In genomic region chr1:7475691-7476090, GRCh38 we compare ENCODE assay signal across 19 cellular contexts.
DNase-seq lines count a peak whose midpoint lies in the region; ATAC-seq and TF ChIP-seq lines count a peak whose summit lies in the region.
"Had no signal": no experiment of that assay in that cellular context is flagged by ENCODE, and none has a peak within 500 bp of the region (broad histone marks: within the 10 kb centered on the region; RNA-seq: fewer than 3 reads in every experiment).

No MANE protein-coding gene starts in this region.

- ATAC-seq in Right ventricle myocardium inferior (no peak), HG03159 (IDR thresholded peaks at IDR 0.05; ENCODE audit: unreplicated experiment) (no peak)

- WGBS in trophoblast cell (ENCODE audit: extremely low coverage, insufficient coverage, insufficient read length) = no CpG with 5 or more reads among the region's 5 CpGs

- H3K79me1 ChIP-seq in trophoblast cell (ENCODE audit: low read length) = peaks cover 3% of the 10 kb centered on the region

- H3K4me1 ChIP-seq in left ventricle myocardium inferior (peaks cover 23% of the 10 kb centered on the region), trophoblast cell (ENCODE audit: control insufficient read depth in 1 of 2, insufficient read depth in 2 of 2, low read length in 2 of 2) (peaks cover 8 to 15% of the 10 kb centered on the region in 2 experiments)
- H3K4me1 ChIP-seq: HAP-1 had no signal

- H3K36me3 Mint-ChIP-seq in nephron progenitor cell (ENCODE audit: low read depth) = no peaks in the 10 kb centered on the region
- H3K36me3 Mint-ChIP-seq: CD14-positive monocyte; CD8-positive, alpha-beta memory T cell had no signal

- H3K18ac ChIP-seq in trophoblast cell (ENCODE audit: low read length) = no peak overlapping the region

- no peak overlapping the region for H3K27ac ChIP-seq in left ventricle myocardium inferior (replicated peaks)
- H3K27ac ChIP-seq in trophoblast cell (ENCODE audit: low read depth, low read length) = no peak overlapping the region
- H3K27ac ChIP-seq: 22Rv1; BLaER1 treated with 17β-estradiol and CSF1 and Interleukin-3, amounts not matched to agents 10 nM and 100 nM had no signal

- intact Hi-C loops in Right ventricle myocardium inferior (cut with DNase I) = no loop called here
- intact Hi-C loops in left ventricle myocardium inferior (cut with micrococcal nuclease) = no loop called here

- H4K8ac ChIP-seq in trophoblast cell (ENCODE audit: low read depth, low read length) = no peak overlapping the region

- TF ChIP-seq CTCF in left ventricle myocardium inferior (IDR thresholded peaks at IDR 0.05; ENCODE audit: borderline replicate concordance) (no peak), nephron progenitor cell (IDR thresholded peaks at IDR 0.05) (no peak)

- H4K12ac ChIP-seq in trophoblast cell (ENCODE audit: low read depth, low read length) = no peak overlapping the region

- DNase-seq in Right ventricle myocardium inferior (ENCODE audit: missing footprints) (peak; percentile 54), left ventricle myocardium inferior (no peak), nephron progenitor cell (no peak), trophoblast cell (no peak), DMS153 treated with DMSO at 0.1 percent for 48 hours (lab: John Stamatoyannopoulos, UW; ENCODE audit: unreplicated experiment) (no peak)
- DNase-seq: ACHN; AML-193; BE2C; CD4-positive, alpha-beta T cell; CD8-positive, alpha-beta memory T cell; DMS 273 treated with DMSO at 0.1 percent for 48 hours; DND-41; GOT3; HFFc6 had no signal

- H2AFZ ChIP-seq in trophoblast cell (ENCODE audit: insufficient read depth, low read length, poor library complexity) = no peak overlapping the region

- H3K4me2 ChIP-seq in trophoblast cell (ENCODE audit: low read length) = no peak overlapping the region
- H3K4me2 ChIP-seq: BLaER1 treated with 17β-estradiol and CSF1 and Interleukin-3, amounts not matched to agents 10 nM and 100 nM had no signal

- H3K27ac Mint-ChIP-seq in nephron progenitor cell = peak overlapping the region; percentile 45
- H3K27ac Mint-ChIP-seq: CD4-positive, alpha-beta T cell; CD8-positive, alpha-beta memory T cell; HFFc6 had no signal

- H3K9me3 ChIP-seq in left ventricle myocardium inferior (replicated peaks) = no peaks in the 10 kb centered on the region
- H3K9me3 ChIP-seq in trophoblast cell (ENCODE audit: insufficient read depth, low read depth, low read length) = peaks cover 8% of the 10 kb centered on the region
- H3K9me3 ChIP-seq: BE2C; BLaER1 treated with 17β-estradiol and CSF1 and Interleukin-3, amounts not matched to agents 10 nM and 100 nM; HAP-1 had no signal

- no peak overlapping the region for H2AK5ac ChIP-seq in trophoblast cell (ENCODE audit: low read length)

- no peak overlapping the region for H2BK12ac ChIP-seq in trophoblast cell (ENCODE audit: low read length)

- H3K36me3 ChIP-seq in left ventricle myocardium inferior (no peaks in the 10 kb centered on the region), trophoblast cell (ENCODE audit: control insufficient read depth in 1 of 2, insufficient read depth in 2 of 2, low read length in 2 of 2) (no peaks in the 10 kb centered on the region)
- H3K36me3 ChIP-seq: BE2C; BLaER1 treated with 17β-estradiol and CSF1 and Interleukin-3, amounts not matched to agents 10 nM and 100 nM; HAP-1 had no signal

- no peaks in the 10 kb centered on the region for H3K79me2 ChIP-seq in trophoblast cell (ENCODE audit: control insufficient read depth, insufficient read depth, low read length, poor library complexity)

- H3K4me1 Mint-ChIP-seq in nephron progenitor cell = peaks cover 23% of the 10 kb centered on the region
- H3K4me1 Mint-ChIP-seq: CD14-positive monocyte; CD8-positive, alpha-beta memory T cell had no signal

- no peak overlapping the region for H2BK5ac ChIP-seq in trophoblast cell (ENCODE audit: low read depth, low read length, poor library complexity)

- no peak overlapping the region for H3K9ac ChIP-seq in trophoblast cell (ENCODE audit: low read length)

- H3K9me3 Mint-ChIP-seq in nephron progenitor cell = no peaks in the 10 kb centered on the region
- H3K9me3 Mint-ChIP-seq: CD14-positive monocyte; CD4-positive, alpha-beta T cell; CD8-positive, alpha-beta memory T cell; HFFc6 had no signal

- no peak overlapping the region for H2BK120ac ChIP-seq in trophoblast cell (ENCODE audit: insufficient read depth, low read length, poor library complexity)

- peaks cover 8% of the 10 kb centered on the region for H3K27me3 Mint-ChIP-seq in nephron progenitor cell (ENCODE audit: low read depth, poor library complexity)
- H3K27me3 Mint-ChIP-seq: CD4-positive, alpha-beta T cell had no signal

- H3K27me3 ChIP-seq in left ventricle myocardium inferior (ENCODE audit: low read depth) (no peaks in the 10 kb centered on the region), trophoblast cell (ENCODE audit: insufficient read depth, low read length) (no peaks in the 10 kb centered on the region)
- H3K27me3 ChIP-seq: BE2C; BLaER1 treated with 17β-estradiol and CSF1 and Interleukin-3, amounts not matched to agents 10 nM and 100 nM had no signal

- no peak overlapping the region for H3K4me3 ChIP-seq in left ventricle myocardium inferior
- peak overlapping the region; percentile 59 for H3K4me3 ChIP-seq in trophoblast cell (ENCODE audit: low read depth, low read length)
- H3K4me3 ChIP-seq: BLaER1 treated with 17β-estradiol and CSF1 and Interleukin-3, amounts not matched to agents 10 nM and 100 nM; HAP-1 had no signal

- H4K91ac ChIP-seq in trophoblast cell (ENCODE audit: low read depth, low read length) = no peak overlapping the region

- no peak overlapping the region for H3K4ac ChIP-seq in trophoblast cell (ENCODE audit: low read depth, low read length)

- no peak overlapping the region for H3K4me3 Mint-ChIP-seq in nephron progenitor cell
- H3K4me3 Mint-ChIP-seq: CD14-positive monocyte; CD4-positive, alpha-beta T cell; CD8-positive, alpha-beta memory T cell; HFFc6 had no signal

- no peak overlapping the region for H3K23ac ChIP-seq in trophoblast cell (ENCODE audit: low read length)

- H3K14ac ChIP-seq in trophoblast cell (ENCODE audit: low read length) = no peak overlapping the region
